Comparison of ENCODE assay signal across 8 cellular contexts in the genomic region with DNA sequence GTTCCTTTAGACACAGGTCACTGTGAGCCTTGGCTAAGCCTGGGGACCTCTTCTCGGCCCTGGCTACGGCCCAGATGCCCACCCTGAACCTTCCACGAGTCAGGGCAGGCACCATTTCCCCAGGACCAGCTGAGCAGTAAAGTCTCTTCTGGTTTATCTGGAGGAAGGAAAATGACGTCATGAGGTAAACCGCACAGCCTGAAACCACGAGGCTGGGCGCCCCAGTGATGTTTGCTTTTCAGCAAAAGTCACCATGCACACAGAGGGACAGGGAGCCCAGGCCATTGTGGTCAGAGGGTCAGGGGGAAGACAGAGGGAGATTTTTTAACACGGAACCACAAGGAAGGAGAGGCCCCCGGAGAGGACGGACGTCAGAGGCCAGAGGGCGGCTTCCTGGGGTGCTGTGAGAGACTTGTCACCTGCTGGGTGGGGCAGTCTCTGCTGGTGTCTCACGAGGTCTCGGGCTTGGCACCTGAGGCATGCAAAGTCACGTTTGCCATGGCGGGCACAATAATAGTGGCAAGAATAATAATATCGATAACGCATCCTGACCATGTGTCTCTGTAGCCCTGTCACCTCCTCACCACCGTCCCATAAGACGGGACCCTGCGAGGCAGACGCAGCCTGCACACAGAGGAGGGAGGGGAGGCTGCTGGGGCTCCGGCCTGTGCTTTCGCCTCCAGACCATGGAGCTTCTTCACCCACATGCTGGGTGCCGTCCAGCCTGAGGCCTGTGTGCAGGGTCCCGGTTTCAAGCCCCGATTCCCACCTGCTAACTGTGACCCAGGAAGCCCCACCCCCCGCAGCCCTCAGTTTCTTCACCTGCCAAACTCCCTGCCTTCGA. TPM values are rescaled to one million over a fixed set of nuclear protein-coding genes. Genes with fewer than 3 reads are reported as not detected.
DNase-seq lines count a peak whose midpoint lies in the region; ATAC-seq and TF ChIP-seq lines count a peak whose summit lies in the region.

No MANE protein-coding gene starts in this region.

- peaks cover 49% of the 10 kb centered on the region for H3K4me1 ChIP-seq in CD8-positive, alpha-beta T cell (ENCODE audit: insufficient read depth, low read length)
- H3K4me1 ChIP-seq in MM.1S (ENCODE audit: low read length): peaks cover 13% of the 10 kb centered on the region
- H3K4me1 ChIP-seq in fibroblast of lung (ENCODE audit: control insufficient read depth, extremely low read depth, insufficient read depth, low read length): peaks cover 19% of the 10 kb centered on the region

- peak overlapping the region; percentile 21 for H3K27ac ChIP-seq in CD8-positive, alpha-beta T cell (ENCODE audit: low read depth, low read length)
- H3K27ac ChIP-seq in MM.1S (ENCODE audit: low read length) (peak overlapping the region; percentile 80), fibroblast of lung (ENCODE audit: insufficient read depth, low read length) (no peak overlapping the region), WERI-Rb-1 (no peak overlapping the region)

- peaks cover 42% of the 10 kb centered on the region for H3K4me1 Mint-ChIP-seq in CD8-positive, alpha-beta T cell (ENCODE audit: low read depth)

- peaks cover 10% of the 10 kb centered on the region for H3F3A ChIP-seq in MM.1S (ENCODE audit: insufficient read depth, low read length)

- H3K27me3 ChIP-seq in CD8-positive, alpha-beta T cell (ENCODE audit: insufficient read depth, low read length): no peaks in the 10 kb centered on the region
- H3K27me3 ChIP-seq in MM.1S (replicated peaks; ENCODE audit: insufficient read depth, low read length): no peaks in the 10 kb centered on the region
- no peaks in the 10 kb centered on the region for H3K27me3 ChIP-seq in fibroblast of lung (ENCODE audit: control insufficient read depth, insufficient read depth, low read length)
- no peaks in the 10 kb centered on the region for H3K27me3 ChIP-seq in WERI-Rb-1 (ENCODE audit: insufficient read depth, low read depth, severe bottlenecking)

- H4K20me1 ChIP-seq in MM.1S (ENCODE audit: insufficient read depth, low read length) (no peaks in the 10 kb centered on the region), fibroblast of lung (ENCODE audit: control insufficient read depth, extremely low read depth, insufficient read depth, low read length) (no peaks in the 10 kb centered on the region)

- H3K4me3 Mint-ChIP-seq in CD8-positive, alpha-beta T cell: peak overlapping the region; percentile 76

- peak; percentile 69 to 90 (median 81) for DNase-seq in CD8-positive, alpha-beta T cell
- peak; percentile 88 for DNase-seq in MM.1S
- DNase-seq in activated CD8-positive, alpha-beta memory T cell treated with anti-CD3 and anti-CD28 coated beads for 24 hours: peak; percentile 89
- peak; percentile 55 to 81 for DNase-seq in fibroblast of lung (ENCODE audit: low read depth in 2 of 2)
- DNase-seq in stimulated activated CD4-positive, alpha-beta T cell treated with anti-CD3 and anti-CD28 coated beads, Interleukin-4, amount 100 ng/mL, for 1 hour: peak; percentile 58
- DNase-seq in WERI-Rb-1: no peak

- H3K79me2 ChIP-seq in MM.1S (ENCODE audit: low read length) (no peaks in the 10 kb centered on the region), fibroblast of lung (ENCODE audit: control insufficient read depth, insufficient read depth, low read length) (no peaks in the 10 kb centered on the region)

- peaks cover 4% of the 10 kb centered on the region for H3K27me3 Mint-ChIP-seq in CD8-positive, alpha-beta T cell (ENCODE audit: low read depth)

- H3K4me3 ChIP-seq in CD8-positive, alpha-beta T cell (ENCODE audit: low read depth, low read length): peak overlapping the region; percentile 25
- H3K4me3 ChIP-seq in MM.1S (ENCODE audit: low read length) (no peak overlapping the region; the same call in 1 of the 2 replicates), fibroblast of lung (replicated peaks in 1 of 4; ENCODE audit: control extremely low read depth in 1 of 4, insufficient read depth in 1 of 4, low read depth in 3 of 4, low read length in 4 of 4) (no peak overlapping the region), WERI-Rb-1 (ENCODE audit: low read depth, low read length) (no peak overlapping the region)

- H3K36me3 Mint-ChIP-seq in CD8-positive, alpha-beta T cell: no peaks in the 10 kb centered on the region

- peak overlapping the region; percentile 21; the same call in 1 of the 2 replicates for H2AFZ ChIP-seq in MM.1S (ENCODE audit: low read length)
- H2AFZ ChIP-seq in fibroblast of lung (ENCODE audit: low read length): no peak overlapping the region

- POLR2A ChIA-PET in CD8-positive, alpha-beta T cell (lab: Charles Lee): interaction anchor here (1.1 kb wide), 1 partner anchor 20 kb away, joined by 3 read pairs; no protein-coding TSS in a partner anchor

- H3K9me3 Mint-ChIP-seq in CD8-positive, alpha-beta T cell: no peaks in the 10 kb centered on the region

- intact Hi-C loops in CD8-positive, alpha-beta T cell (cut with DNase I, micrococcal nuclease): loop anchor here (1.0 kb wide), 3 partner anchors 33 to 207 kb away; a partner anchor contains a TSS

- peak overlapping the region; percentile 93 for H3K27ac Mint-ChIP-seq in CD8-positive, alpha-beta T cell

- no peak for TF ChIP-seq CTCF in CD8-positive, alpha-beta T cell (IDR thresholded peaks at IDR 0.05)
- TF ChIP-seq CTCF in MM.1S (IDR thresholded peaks at IDR 0.05; ENCODE audit: low read length) (no peak), fibroblast of lung (conservative IDR thresholded peaks at IDR 0.05 in 1 of 2, IDR thresholded peaks at IDR 0.05 in 1 of 2; ENCODE audit: low read depth in 1 of 2, low read length in 2 of 2) (no peak), WERI-Rb-1 (IDR thresholded peaks at IDR 0.05; ENCODE audit: low read depth, low read length) (no peak)

- peak; percentile 82 for ATAC-seq in CD8-positive, alpha-beta T cell
- ATAC-seq in GM21576 (IDR thresholded peaks at IDR 0.05; ENCODE audit: unreplicated experiment) (peak; percentile 86), GM21381 (IDR thresholded peaks at IDR 0.05; ENCODE audit: unreplicated experiment) (no peak)

- H3K4me2 ChIP-seq in MM.1S (ENCODE audit: low read depth, low read length): peak overlapping the region; percentile 58; the same call in 1 of the 2 replicates
- H3K4me2 ChIP-seq in fibroblast of lung (ENCODE audit: extremely low read depth, insufficient read depth, low read length): no peak overlapping the region

- no peaks in the 10 kb centered on the region for H3K9me2 ChIP-seq in MM.1S (replicated peaks; ENCODE audit: insufficient read depth, low read length)

- CTCF ChIA-PET in CD8-positive, alpha-beta T cell (lab: Charles Lee): interaction anchor here (1.9 kb wide), 1 partner anchor 93 kb away, joined by 4 read pairs; no protein-coding TSS in a partner anchor

- H3K36me3 ChIP-seq in CD8-positive, alpha-beta T cell (ENCODE audit: insufficient read depth, low read length): no peaks in the 10 kb centered on the region
- H3K36me3 ChIP-seq in MM.1S (replicated peaks; ENCODE audit: insufficient read depth, low read length) (no peaks in the 10 kb centered on the region), fibroblast of lung (ENCODE audit: control insufficient read depth, insufficient read depth, low read length) (no peaks in the 10 kb centered on the region), WERI-Rb-1 (no peaks in the 10 kb centered on the region)

- no peaks in the 10 kb centered on the region for H3K9me3 ChIP-seq in CD8-positive, alpha-beta T cell (ENCODE audit: low read length)
- no peaks in the 10 kb centered on the region for H3K9me3 ChIP-seq in MM.1S (replicated peaks; ENCODE audit: insufficient read depth, low read length)
- H3K9me3 ChIP-seq in fibroblast of lung (ENCODE audit: control insufficient read depth, insufficient read depth, low read depth, low read length): no peaks in the 10 kb centered on the region
- no peaks in the 10 kb centered on the region for H3K9me3 ChIP-seq in WERI-Rb-1 (ENCODE audit: severe bottlenecking)

- H3K9ac ChIP-seq in MM.1S (ENCODE audit: low read length): peak overlapping the region; percentile 51
- no peak overlapping the region for H3K9ac ChIP-seq in fibroblast of lung (ENCODE audit: insufficient read depth, low read length)

RNA-seq across cellular contexts. Expression of a gene that starts 33.2 kb away (rescaled TPM):
- total RNA-seq in CD8-positive, alpha-beta T cell: 100 to 1,000 TPM; 359 to 360 TPM
- total RNA-seq in fibroblast of lung: 68.6 and 83.6 TPM in 2 replicates
- polyA plus RNA-seq in fibroblast of lung: 27.8 and 58.9 TPM in 2 replicates
- 33.0 and 74.5 TPM in 2 replicates for polyA plus RNA-seq in fibroblast of lung (2012)
- 110 and 268 TPM in 2 replicates for polyA minus RNA-seq in fibroblast of lung (ENCODE audit: low replicate concordance)

Comparison
In these comparisons a context has a peak if more than half of its experiments do, and no peak if none do; other contexts are left out.
1. H3K27ac ChIP-seq: peak in CD8-positive, alpha-beta T cell (single experiment) and MM.1S (single experiment); none in fibroblast of lung (single experiment) and WERI-Rb-1 (single experiment).